In the genomic region with DNA sequence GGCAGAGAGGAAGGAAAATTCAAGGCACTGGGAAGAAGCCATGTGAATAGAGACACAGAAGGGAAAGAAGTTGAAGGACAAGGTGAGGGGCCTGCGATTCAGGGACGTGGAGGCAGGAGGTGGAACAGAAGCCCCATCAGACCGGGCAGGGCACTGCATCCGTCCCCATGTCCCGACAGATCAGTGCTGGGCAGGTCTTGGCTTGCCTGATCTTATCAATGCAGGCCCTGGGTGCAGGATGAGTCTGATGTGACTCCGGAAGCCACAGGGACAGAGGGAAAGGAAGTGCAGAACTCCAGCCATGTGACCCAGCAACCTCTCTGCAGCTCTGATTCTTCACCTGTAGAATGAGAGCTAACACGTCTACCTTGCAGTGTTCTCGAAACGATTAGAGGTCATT, we compare ENCODE assay signal across 18 cellular contexts.
DNase-seq lines count a peak whose midpoint lies in the region; ATAC-seq, FAIRE-seq and TF ChIP-seq lines count a peak whose summit lies in the region.
"Had no signal": no experiment of that assay in that cellular context is flagged by ENCODE, and none has a peak within 500 bp of the region (broad histone marks: within the 10 kb centered on the region; RNA-seq: fewer than 3 reads in every experiment).

No MANE protein-coding gene starts in this region.

- no peak for ATAC-seq in pancreas
- ATAC-seq: GM12878 had no signal

- H3K9me1 ChIP-seq in keratinocyte (ENCODE audit: control insufficient read depth, extremely low read depth, insufficient read depth, low read length): no peaks in the 10 kb centered on the region

- 50% methylated on average over 9 of the region's 9 CpGs for WGBS in mammary epithelial cell (ENCODE audit: low coverage, missing lambda C conversion rate)
- 93 to 95% methylated on average over 9 of the region's 9 CpGs for WGBS in pancreas, 2 donors

- no peak overlapping the region for H3K9ac ChIP-seq in mammary epithelial cell (ENCODE audit: insufficient read depth, low read length)
- H3K9ac ChIP-seq in keratinocyte (ENCODE audit: control insufficient read depth, extremely low read depth, insufficient read depth, low read length): no peak overlapping the region
- no peak overlapping the region for H3K9ac ChIP-seq in Karpas-422 (ENCODE audit: low read length)
- H3K9ac ChIP-seq: BLaER1 had no signal

- H3K9me2 ChIP-seq in Karpas-422 (replicated peaks; ENCODE audit: insufficient read depth, low read length): no peaks in the 10 kb centered on the region

- H3K36me3 ChIP-seq in mammary epithelial cell (ENCODE audit: insufficient read depth, low read length) (no peaks in the 10 kb centered on the region), bronchial epithelial cell (ENCODE audit: control insufficient read depth, insufficient read depth, low read length) (no peaks in the 10 kb centered on the region), keratinocyte (ENCODE audit: control insufficient read depth in 2 of 2, extremely low read depth in 1 of 2, insufficient read depth in 2 of 2, low read length in 2 of 2) (no peaks in the 10 kb centered on the region), pancreas (no peaks in the 10 kb centered on the region), Karpas-422 (ENCODE audit: insufficient read depth, low read length) (no peaks in the 10 kb centered on the region)
- H3K36me3 ChIP-seq: BLaER1, HAP-1 had no signal

- H4K20me1 ChIP-seq in mammary epithelial cell (ENCODE audit: insufficient read depth, low read length) (no peaks in the 10 kb centered on the region), keratinocyte (ENCODE audit: control insufficient read depth, extremely low read depth, insufficient read depth, low read length) (no peaks in the 10 kb centered on the region), Karpas-422 (ENCODE audit: insufficient read depth, low read depth, low read length) (no peaks in the 10 kb centered on the region)
- H4K20me1 ChIP-seq: BLaER1 had no signal

- H3K4me3 ChIP-seq in mammary epithelial cell (replicated peaks in 1 of 3; ENCODE audit: insufficient read depth in 1 of 3, low read depth in 2 of 3, low read length in 3 of 3) (no peak overlapping the region), bronchial epithelial cell (ENCODE audit: low read depth, low read length) (no peak overlapping the region), keratinocyte (ENCODE audit: control insufficient read depth in 2 of 3, extremely low read depth in 1 of 3, insufficient read depth in 2 of 3, low read depth in 1 of 3, low read length in 3 of 3) (no peak overlapping the region), pancreas (no peak overlapping the region), Karpas-422 (ENCODE audit: low read length) (no peak overlapping the region)
- H3K4me3 ChIP-seq: BLaER1, GM12878, HAP-1 had no signal

- no peaks in the 10 kb centered on the region for H3K36me3 Mint-ChIP-seq in MCF 10A (ENCODE audit: insufficient read depth, unreplicated experiment)
- H3K36me3 Mint-ChIP-seq: CD4-positive, CD25-positive, alpha-beta regulatory T cell had no signal

- POLR2A ChIA-PET in MCF 10A (lab: Yijun Ruan, JAX): interaction anchor here (1.0 kb wide), 1 partner anchor 13 kb away, joined by 3 read pairs; no protein-coding TSS in a partner anchor

- peak; percentile 13 for FAIRE-seq in bronchial epithelial cell (lab: Jason Lieb, UNC)
- peak; percentile 89 for FAIRE-seq in keratinocyte (lab: Jason Lieb, UNC)
- FAIRE-seq in pancreas (lab: Jason Lieb, UNC): no peak
- FAIRE-seq: GM12878, GM19239 had no signal

- H3K4me1 Mint-ChIP-seq in MCF 10A (ENCODE audit: insufficient read depth, unreplicated experiment): peaks cover 5% of the 10 kb centered on the region

- H3K4me3 Mint-ChIP-seq in MCF 10A (ENCODE audit: unreplicated experiment): no peak overlapping the region
- H3K4me3 Mint-ChIP-seq: CD4-positive, CD25-positive, alpha-beta regulatory T cell had no signal

- H2AFZ ChIP-seq in mammary epithelial cell (ENCODE audit: low read depth, low read length) (peak overlapping the region; percentile 62), keratinocyte (ENCODE audit: control insufficient read depth, low read length) (peak overlapping the region; percentile 4), Karpas-422 (ENCODE audit: low read length) (no peak overlapping the region)

- H3K4me1 ChIP-seq in mammary epithelial cell (ENCODE audit: insufficient read depth, low read length) (peaks cover 10% of the 10 kb centered on the region), keratinocyte (ENCODE audit: control insufficient read depth, extremely low read depth, insufficient read depth, low read length) (peaks cover 8% of the 10 kb centered on the region), pancreas (no peaks in the 10 kb centered on the region), Karpas-422 (ENCODE audit: low read length) (no peaks in the 10 kb centered on the region)
- H3K4me1 ChIP-seq: HAP-1 had no signal

- intact Hi-C loops in mammary epithelial cell (cut with micrococcal nuclease) (no loop called here), MCF 10A (cut with micrococcal nuclease) (no loop called here), pancreas (cut with DNase I) (no loop called here)

- H3K4me2 ChIP-seq in mammary epithelial cell (ENCODE audit: insufficient read depth, low read depth, low read length) (peak overlapping the region; percentile 11), keratinocyte (ENCODE audit: control insufficient read depth, extremely low read depth, insufficient read depth, low read depth, low read length) (no peak overlapping the region), Karpas-422 (ENCODE audit: low read depth, low read length, poor library complexity, severe bottlenecking) (no peak overlapping the region)
- H3K4me2 ChIP-seq: BLaER1 had no signal

- H3K27ac ChIP-seq in mammary epithelial cell (ENCODE audit: insufficient read depth, low read depth, low read length): no peak overlapping the region
- no peak overlapping the region for H3K27ac ChIP-seq in keratinocyte (ENCODE audit: control insufficient read depth, insufficient read depth, low read length)
- H3K27ac ChIP-seq in pancreas: no peak overlapping the region
- H3K27ac ChIP-seq in Karpas-422 (ENCODE audit: low read length): no peak overlapping the region
- H3K27ac ChIP-seq: 22Rv1, BLaER1, HL-60 had no signal

- BruUV-seq in mammary epithelial cell (replicated peaks; lab: Mats Ljungman, UMichigan) (no TSS peak), MCF 10A (replicated peaks; lab: Mats Ljungman, UMichigan) (no TSS peak)

- CTCF ChIA-PET in mammary epithelial cell (lab: Charles Lee; ENCODE audit: low non-redundant PET): no interaction called here
- CTCF ChIA-PET in MCF 10A (lab: Yijun Ruan, JAX): no interaction called here

- H3K27ac Mint-ChIP-seq in MCF 10A (ENCODE audit: low read depth, unreplicated experiment): no peak overlapping the region
- H3K27ac Mint-ChIP-seq: CD4-positive, CD25-positive, alpha-beta regulatory T cell had no signal

- dilution Hi-C loops in mammary epithelial cell (cut with HindIII; ENCODE audit: low sequenced_read_pairs): no loop called here
- dilution Hi-C loops in keratinocyte (cut with MboI; ENCODE audit: extremely low pct_ligation_motif_present, low sequenced_read_pairs): no loop called here

- DNase-seq in mammary epithelial cell: peak; percentile 40
- no peak for DNase-seq in MCF 10A (ENCODE audit: unreplicated experiment)
- DNase-seq in bronchial epithelial cell (ENCODE audit: low read depth): peak; percentile 31
- peak; percentile 32 for DNase-seq in keratinocyte (ENCODE audit: low read depth, low spot score)
- no peak for DNase-seq in pancreas
- no peak for DNase-seq in RPMI8226
- no peak for DNase-seq in Karpas-422
- DNase-seq: CD4-positive, CD25-positive, alpha-beta regulatory T cell; DMS 273 treated with DMSO at 0.1 percent for 48 hours; GOT3; IMR-90; KG1 had no signal

- in situ Hi-C loops in mammary epithelial cell (cut with MboI; ENCODE audit: low sequenced_read_pairs in 2 of 2): no loop called here

- H3K27me3 ChIP-seq in mammary epithelial cell (ENCODE audit: insufficient read depth, low read length) (no peaks in the 10 kb centered on the region), bronchial epithelial cell (ENCODE audit: control insufficient read depth, insufficient read depth, low read length) (no peaks in the 10 kb centered on the region), keratinocyte (ENCODE audit: control insufficient read depth, extremely low read depth, insufficient read depth, low read length) (no peaks in the 10 kb centered on the region), pancreas (no peaks in the 10 kb centered on the region), Karpas-422 (ENCODE audit: low read length) (no peaks in the 10 kb centered on the region)
- H3K27me3 ChIP-seq: BLaER1 had no signal

- peaks cover 6% of the 10 kb centered on the region for H3K9me3 Mint-ChIP-seq in MCF 10A (ENCODE audit: unreplicated experiment)

- TF ChIP-seq CTCF in mammary epithelial cell (conservative IDR thresholded peaks at IDR 0.05 in 1 of 2, IDR thresholded peaks at IDR 0.05 in 1 of 2; ENCODE audit: extremely low read depth in 1 of 2, insufficient read depth in 1 of 2, low read depth in 1 of 2, low read length in 2 of 2) (no peak), MCF 10A (IDR thresholded peaks at IDR 0.05; ENCODE audit: unreplicated experiment) (no peak), bronchial epithelial cell (IDR thresholded peaks at IDR 0.05; ENCODE audit: insufficient read depth, low read length, severe bottlenecking) (no peak), keratinocyte (optimal IDR thresholded peaks at IDR 0.05 in 1 of 3, IDR thresholded peaks at IDR 0.05 in 1 of 3, conservative IDR thresholded peaks at IDR 0.05 in 1 of 3; ENCODE audit: extremely low read depth in 1 of 3, insufficient read depth in 2 of 3, low read length in 3 of 3) (no peak), pancreas (IDR thresholded peaks at IDR 0.05) (no peak)

- H3K79me2 ChIP-seq in mammary epithelial cell (ENCODE audit: insufficient read depth, low read length) (no peaks in the 10 kb centered on the region), keratinocyte (ENCODE audit: control insufficient read depth, insufficient read depth, low read length) (no peaks in the 10 kb centered on the region), Karpas-422 (ENCODE audit: low read length) (no peaks in the 10 kb centered on the region)

- no peaks in the 10 kb centered on the region for H3K9me3 ChIP-seq in mammary epithelial cell (replicated peaks; ENCODE audit: insufficient read depth, low read length)
- H3K9me3 ChIP-seq in keratinocyte (ENCODE audit: control insufficient read depth, low read depth, low read length): no peaks in the 10 kb centered on the region
- no peaks in the 10 kb centered on the region for H3K9me3 ChIP-seq in pancreas
- H3K9me3 ChIP-seq in Karpas-422 (ENCODE audit: low read length): no peaks in the 10 kb centered on the region
- H3K9me3 ChIP-seq: BLaER1, HAP-1 had no signal

- H3K27me3 Mint-ChIP-seq in MCF 10A (ENCODE audit: insufficient read depth, unreplicated experiment): no peaks in the 10 kb centered on the region
- H3K27me3 Mint-ChIP-seq: CD4-positive, CD25-positive, alpha-beta regulatory T cell had no signal

Comparison
In these comparisons a context has a peak if more than half of its experiments do, and no peak if none do; other contexts are left out.
1. DNase-seq: peak in mammary epithelial cell (single experiment), bronchial epithelial cell (single experiment) and keratinocyte (single experiment); none in MCF 10A (single experiment), pancreas (0 of 6), RPMI8226 (single experiment) and Karpas-422 (single experiment).